In the genomic region with DNA sequence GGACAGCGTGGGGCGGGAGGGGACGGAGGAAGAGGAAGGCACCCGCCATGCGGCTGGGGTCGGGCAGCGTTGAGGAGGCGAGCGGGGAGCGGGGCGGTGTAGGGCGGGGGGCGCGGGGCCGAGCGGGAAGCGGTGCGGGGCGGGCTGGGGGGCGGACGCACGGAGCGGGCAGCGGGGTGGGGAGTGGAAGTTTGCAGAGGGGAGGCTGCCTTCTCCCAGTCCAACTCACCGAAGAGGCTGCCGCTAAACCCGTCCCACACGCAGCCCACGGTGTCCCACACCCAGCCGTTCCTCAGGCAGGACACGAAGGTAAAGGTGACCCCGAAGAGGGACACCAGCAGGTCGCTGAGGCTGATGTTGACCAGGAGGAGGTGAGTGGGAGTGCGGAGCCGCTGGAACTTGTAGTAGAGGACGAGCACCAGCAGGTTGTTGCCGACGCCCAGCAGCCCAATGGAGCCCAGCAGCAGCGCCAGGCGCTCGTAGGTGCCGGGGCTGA, we compare ENCODE assay signal across 8 cellular contexts. TPM values are rescaled to one million over a fixed set of nuclear protein-coding genes. Genes with fewer than 3 reads are reported as not detected.
DNase-seq lines count a peak whose midpoint lies in the region; ATAC-seq, FAIRE-seq and TF ChIP-seq lines count a peak whose summit lies in the region.

No MANE protein-coding gene starts in this region.

- H2AFZ ChIP-seq in K562 (ENCODE audit: low read depth, low read length): peak overlapping the region; percentile 90

- H3K4me3 ChIP-seq in K562: peak overlapping the region; percentile 88
- peak overlapping the region; percentile 82 to 86 for H3K4me3 ChIP-seq in left lung

- peaks cover 31% of the 10 kb centered on the region for H3K36me3 ChIP-seq in K562 (ENCODE audit: control insufficient read depth, insufficient read depth, low read length)
- peaks cover 0 to 8% of the 10 kb centered on the region in 2 donors for H3K36me3 ChIP-seq in left lung

- peak overlapping the region; percentile 93 for H3K4me3 Mint-ChIP-seq in CD4-positive, alpha-beta T cell

- no peak for TF ChIP-seq RAD21 in K562 (CRISPR knock-in tag; conservative IDR thresholded peaks at IDR 0.05 in 1 of 2, IDR thresholded peaks at IDR 0.05 in 1 of 2)

- ATAC-seq in CD4-positive, alpha-beta T cell (ENCODE audit: poor library complexity): peak; percentile 8
- ATAC-seq in GM19328 (IDR thresholded peaks at IDR 0.05; ENCODE audit: unreplicated experiment): peak; percentile 46
- ATAC-seq in HG03432 (IDR thresholded peaks at IDR 0.05; ENCODE audit: unreplicated experiment): peak; percentile 50
- peak; percentile 72 for ATAC-seq in K562
- peak; percentile 15 for ATAC-seq in left lung

- TF ChIP-seq EP300 in K562 (IDR thresholded peaks at IDR 0.05; ENCODE audit: low read length): no peak

- no TSS peak for BruUV-seq in K562 (replicated peaks; lab: Mats Ljungman, UMichigan)

- 0 out of 2 replicates have a peak, but pooled peaks cover 3% of the 10 kb centered on the region for H4K20me1 ChIP-seq in K562 (replicated peaks; ENCODE audit: control insufficient read depth, insufficient read depth, low read length)

- DNase-seq in CD4-positive, alpha-beta T cell: peak in 6 of 10 experiments; percentile 9 to 21 (median 13)
- peak; percentile 49 for DNase-seq in SK-MEL-5 (ENCODE audit: low read depth, low spot score)
- DNase-seq in K562 (ENCODE audit: extremely low read depth in 1 of 4, low spot score in 3 of 4): peak; percentile 66 to 74 (median 68)
- DNase-seq in left lung: peak; percentile 48 to 86
- DNase-seq in stimulated activated CD8-positive, alpha-beta memory T cell treated with anti-CD3 and anti-CD28 coated beads, Interleukin-15, amount 100 ng/mL, for 48 hours (ENCODE audit: low read depth in 2 of 2): peak; percentile 11 to 20
- no peak for DNase-seq in central memory CD4-positive, alpha-beta T cell

- H3K27me3 Mint-ChIP-seq in CD4-positive, alpha-beta T cell: no peaks in the 10 kb centered on the region

- peak overlapping the region; percentile 69 for H3K27ac Mint-ChIP-seq in CD4-positive, alpha-beta T cell

- H3K4me1 ChIP-seq in K562 (replicated peaks in 1 of 2; ENCODE audit: control insufficient read depth in 2 of 2, insufficient read depth in 2 of 2, low read length in 2 of 2) (peaks cover 7 to 9% of the 10 kb centered on the region in 2 experiments), left lung (peaks cover 7 to 35% of the 10 kb centered on the region in 2 donors)

- H3K36me3 Mint-ChIP-seq in CD4-positive, alpha-beta T cell (ENCODE audit: low read depth): peaks cover 10% of the 10 kb centered on the region

- in situ Hi-C loops in SK-MEL-5 (cut with HindIII; ENCODE audit: low pct_unique_long_range_greater_than_20kb, low sequenced_read_pairs): no loop called here
- in situ Hi-C loops in K562 (cut with MboI): no loop called here

- intact Hi-C loops in CD4-positive, alpha-beta T cell (cut with DNase I, micrococcal nuclease): loop anchor here (5.0 kb wide), 3 partner anchors 38 to 1613 kb away; partner anchors contain the start of gene FH (in 1 of the 2)
- intact Hi-C loops in K562 (cut with micrococcal nuclease) (loop anchor here (5.0 kb wide), 1 partner anchor 78 kb away; no protein-coding TSS in a partner anchor), left lung (cut with DNase I) (no loop called here)

- CTCF ChIA-PET in CD4-positive, alpha-beta T cell (lab: Charles Lee): interaction anchor here (1.4 to 2.1 kb wide), 3 partner anchors 12 to 38 kb away, joined by 4 to 9 read pairs (median 6); no protein-coding TSS in a partner anchor
- CTCF ChIA-PET in K562 (lab: Yijun Ruan, JAX; ENCODE audit: low intra/inter-chr PET ratio): interaction anchor here (0.6 kb wide), 1 partner anchor 162 kb away, joined by 3 read pairs; no protein-coding TSS in a partner anchor

- FAIRE-seq in K562 (lab: Jason Lieb, UNC): no peak

- peaks cover 54% of the 10 kb centered on the region for H3K79me2 ChIP-seq in K562 (ENCODE audit: control insufficient read depth, insufficient read depth, low read length)

- H3K4me1 Mint-ChIP-seq in CD4-positive, alpha-beta T cell (ENCODE audit: low read depth): peaks cover 39% of the 10 kb centered on the region

- peak overlapping the region; percentile 58 for H3K27ac ChIP-seq in CD4-positive, alpha-beta T cell (ENCODE audit: low read depth, low read length)
- H3K27ac ChIP-seq in K562 (ENCODE audit: extremely low read depth, low read depth, low read length) (peak overlapping the region; percentile 93), left lung (peak overlapping the region; percentile 84 to 88)

- peak overlapping the region; percentile 98 for H3K4me2 ChIP-seq in K562 (ENCODE audit: insufficient read depth, low read length)

- H3K9me3 ChIP-seq in CD4-positive, alpha-beta T cell (ENCODE audit: control insufficient read depth, low read length): no peaks in the 10 kb centered on the region
- H3K9me3 ChIP-seq in K562 (replicated peaks; ENCODE audit: control insufficient read depth, insufficient read depth, low read depth, low read length): peaks cover 22% of the 10 kb centered on the region
- no peaks in the 10 kb centered on the region for H3K9me3 ChIP-seq in left lung

- no peaks in the 10 kb centered on the region for H3K9me1 ChIP-seq in K562 (ENCODE audit: control insufficient read depth, insufficient read depth, low read length)

- WGBS in K562 (ENCODE audit: insufficient coverage, low coverage, missing lambda C conversion rate): 2% methylated on average over 18 of the region's 42 CpGs

- H3K9ac ChIP-seq in K562 (ENCODE audit: insufficient read depth in 1 of 2, low read depth in 2 of 2, low read length in 2 of 2): peak overlapping the region; percentile 87 to 100

- POLR2A ChIA-PET in CD4-positive, alpha-beta T cell (lab: Charles Lee): interaction anchor here (0.6 to 2.6 kb wide), 11 partner anchors 12 to 1615 kb away, joined by 3 to 16 read pairs (median 5); partner anchors contain the start of genes CEP170, EXO1, FH and KMO
- POLR2A ChIA-PET in K562 (lab: Yijun Ruan, JAX): interaction anchor here (1.4 to 1.9 kb wide), 3 partner anchors 14 to 41 kb away, joined by 3 to 6 read pairs (median 3); no protein-coding TSS in a partner anchor

- no peaks in the 10 kb centered on the region for H3K27me3 ChIP-seq in CD4-positive, alpha-beta T cell (ENCODE audit: control insufficient read depth, insufficient read depth, low read length)
- H3K27me3 ChIP-seq in K562 (ENCODE audit: control insufficient read depth in 2 of 2, insufficient read depth in 2 of 2, low read length in 2 of 2) (no peaks in the 10 kb centered on the region), left lung (no peaks in the 10 kb centered on the region)

- peaks cover 5% of the 10 kb centered on the region for H3K9me3 Mint-ChIP-seq in CD4-positive, alpha-beta T cell

- TF ChIP-seq POLR2A in K562 (conservative IDR thresholded peaks at IDR 0.05): peak; percentile 45

- TF ChIP-seq CTCF in CD4-positive, alpha-beta T cell (IDR thresholded peaks at IDR 0.05): no peak
- TF ChIP-seq CTCF in K562 (IDR thresholded peaks at IDR 0.05 in 2 of 3, conservative IDR thresholded peaks at IDR 0.05 in 1 of 3; ENCODE audit: insufficient read depth in 2 of 3, low read depth in 1 of 3, low read length in 3 of 3): peak in 2 of 3 experiments; percentile 22 to 23; a peak in 1 of 6 replicates
- TF ChIP-seq CTCF in left lung (IDR thresholded peaks at IDR 0.05): no peak

RNA-seq across cellular contexts. Expression of gene CHML, which starts 0.5 kb away (rescaled TPM):
- total RNA-seq in CD4-positive, alpha-beta T cell: 10 to 100 TPM in 1 of 2 experiments, 1 to 10 TPM in 1; 9.1 to 10.3 TPM
- 10.8 and 11.6 TPM in 2 replicates for total RNA-seq in SK-MEL-5 (2014; rRNA removed; shearing (Covaris generic))
- polyA plus RNA-seq in SK-MEL-5 (2015; cell fraction: cytosol; rRNA removed): 6.8 and 9.2 TPM in 2 replicates
- polyA plus RNA-seq in SK-MEL-5 (2015; cell fraction: nucleus; rRNA removed): 16.6 and 18.9 TPM in 2 replicates
- 25.6 and 109 TPM in 2 replicates for total RNA-seq in K562 (2011; cell fraction: chromatin; rRNA removed; ENCODE audit: low replicate concordance)
- total RNA-seq in K562 (2011; cell fraction: nucleolus; rRNA removed): 14.0 and 21.6 TPM in 2 replicates
- total RNA-seq in K562 (2011; cell fraction: nucleoplasm; rRNA removed): 40.7 and 66.0 TPM in 2 replicates
- total RNA-seq in K562 (2014; rRNA removed) (48.5 and 54.5 TPM in 2 replicates), K562 (2014; rRNA removed; fragmentation: Illumina TruSeq; extraction: Trizol) (88.3 and 95.1 TPM in 2 replicates), K562 (2015; rRNA removed; fragmentation: Illumina TruSeq; extraction: Trizol) (57.4 and 63.9 TPM in 2 replicates), K562 (2021) (77.4 and 84.2 TPM in 2 replicates), left lung (10 to 100 TPM in 1 of 2 donors, 1 to 10 TPM in 1; 9.8 to 13.5 TPM)
- polyA plus RNA-seq in K562 (2011; rRNA removed) (65.1 and 75.1 TPM in 2 replicates), K562 (2014; fragmentation: Illumina TruSeq; extraction: Trizol) (51.0 and 62.8 TPM in 2 replicates), K562 (2014; fragmentation: Nextera tagmentation; extraction: Ambion mirVana) (10 to 100 TPM; 13.0 to 15.9 TPM), K562 (2014; rRNA removed) (35.1 and 35.8 TPM in 2 replicates)
- 30.2 and 34.3 TPM in 2 replicates for polyA plus RNA-seq in K562 (2011; cell fraction: cytosol; rRNA removed)
- polyA plus RNA-seq in K562 (2011; cell fraction: nucleus; rRNA removed): 43.7 and 65.6 TPM in 2 replicates
- 29.8 and 31.0 TPM in 2 replicates for polyA plus RNA-seq in K562 (2012)
- 171 and 184 TPM in 2 replicates for polyA minus RNA-seq in K562 (2011; rRNA and poly(A)+ RNA removed)
- polyA minus RNA-seq in K562 (2011; cell fraction: cytosol; rRNA and poly(A)+ RNA removed): 58.6 and 74.0 TPM in 2 replicates
- 45.9 and 102 TPM in 2 replicates for polyA minus RNA-seq in K562 (2011; cell fraction: nucleus; rRNA and poly(A)+ RNA removed)

RNA-seq across cellular contexts. Expression of gene OPN3, which starts 0.5 kb away (rescaled TPM):
- total RNA-seq in CD4-positive, alpha-beta T cell: 1 to 10 TPM; 1.9 to 2.3 TPM
- total RNA-seq in SK-MEL-5 (2014; rRNA removed; shearing (Covaris generic)): 8.8 and 10.2 TPM in 2 replicates
- polyA plus RNA-seq in SK-MEL-5 (2015; cell fraction: cytosol; rRNA removed): 7.9 and 8.1 TPM in 2 replicates
- polyA plus RNA-seq in SK-MEL-5 (2015; cell fraction: nucleus; rRNA removed): 1.6 and 4.3 TPM in 2 replicates
- 8.9 and 19.2 TPM in 2 replicates for total RNA-seq in K562 (2011; cell fraction: chromatin; rRNA removed; ENCODE audit: low replicate concordance)
- total RNA-seq in K562 (2011; cell fraction: nucleolus; rRNA removed): 13.0 and 15.4 TPM in 2 replicates
- 25.2 and 40.2 TPM in 2 replicates for total RNA-seq in K562 (2011; cell fraction: nucleoplasm; rRNA removed)
- total RNA-seq in K562 (2014; rRNA removed) (19.3 and 24.3 TPM in 2 replicates), K562 (2014; rRNA removed; fragmentation: Illumina TruSeq; extraction: Trizol) (20.2 and 21.2 TPM in 2 replicates), K562 (2015; rRNA removed; fragmentation: Illumina TruSeq; extraction: Trizol) (17.0 and 17.7 TPM in 2 replicates), K562 (2021) (16.4 and 18.1 TPM in 2 replicates), left lung (10 to 100 TPM; 16.9 to 27.3 TPM)
- polyA plus RNA-seq in K562 (2011; rRNA removed) (34.6 and 35.8 TPM in 2 replicates), K562 (2014; fragmentation: Illumina TruSeq; extraction: Trizol) (18.1 and 22.1 TPM in 2 replicates), K562 (2014; fragmentation: Nextera tagmentation; extraction: Ambion mirVana) (1 to 10 TPM; 4.2 to 6.3 TPM), K562 (2014; rRNA removed) (11.6 and 19.6 TPM in 2 replicates)
- polyA plus RNA-seq in K562 (2011; cell fraction: cytosol; rRNA removed): 20.1 and 32.3 TPM in 2 replicates
- polyA plus RNA-seq in K562 (2011; cell fraction: nucleus; rRNA removed): 6.9 and 13.9 TPM in 2 replicates
- polyA plus RNA-seq in K562 (2012): 12.9 and 16.2 TPM in 2 replicates
- polyA minus RNA-seq in K562 (2011; rRNA and poly(A)+ RNA removed): 35.7 and 47.7 TPM in 2 replicates
- polyA minus RNA-seq in K562 (2011; cell fraction: cytosol; rRNA and poly(A)+ RNA removed): 13.3 and 26.9 TPM in 2 replicates
- 6.7 and 10.4 TPM in 2 replicates for polyA minus RNA-seq in K562 (2011; cell fraction: nucleus; rRNA and poly(A)+ RNA removed)

RNA-seq across cellular contexts. Expression of gene WDR64, which starts 12.4 kb away (rescaled TPM):
- total RNA-seq in CD4-positive, alpha-beta T cell: under 1 TPM in 1 of 2 experiments, not detected in 1; 0.67 TPM
- total RNA-seq in SK-MEL-5 (2014; rRNA removed; shearing (Covaris generic)): not detected in 2 replicates
- not detected in 2 replicates for polyA plus RNA-seq in SK-MEL-5 (2015; cell fraction: cytosol; rRNA removed)
- polyA plus RNA-seq in SK-MEL-5 (2015; cell fraction: nucleus; rRNA removed): not detected in 2 replicates
- total RNA-seq in K562 (2011; cell fraction: chromatin; rRNA removed; ENCODE audit: low replicate concordance): 0.40 TPM in 1 of 2 replicates, not detected in the other
- not detected in 2 replicates for total RNA-seq in K562 (2011; cell fraction: nucleolus; rRNA removed)
- not detected in 2 replicates for total RNA-seq in K562 (2011; cell fraction: nucleoplasm; rRNA removed)
- total RNA-seq in K562 (2014; rRNA removed) (not detected in 2 replicates), K562 (2014; rRNA removed; fragmentation: Illumina TruSeq; extraction: Trizol) (0.06 and 0.29 TPM in 2 replicates), K562 (2015; rRNA removed; fragmentation: Illumina TruSeq; extraction: Trizol) (not detected in 2 replicates), K562 (2021) (not detected in 2 replicates), left lung (not detected)
- polyA plus RNA-seq in K562 (2011; rRNA removed) (not detected in 2 replicates), K562 (2014; fragmentation: Illumina TruSeq; extraction: Trizol) (0.06 and 0.08 TPM in 2 replicates), K562 (2014; fragmentation: Nextera tagmentation; extraction: Ambion mirVana) (under 1 TPM; 0.17 to 0.21 TPM), K562 (2014; rRNA removed) (not detected in 2 replicates)
- not detected in 2 replicates for polyA plus RNA-seq in K562 (2011; cell fraction: cytosol; rRNA removed)
- 0.04 TPM in 1 of 2 replicates, not detected in the other for polyA plus RNA-seq in K562 (2011; cell fraction: nucleus; rRNA removed)
- 0.07 and 0.25 TPM in 2 replicates for polyA plus RNA-seq in K562 (2012)
- not detected in 2 replicates for polyA minus RNA-seq in K562 (2011; rRNA and poly(A)+ RNA removed)
- polyA minus RNA-seq in K562 (2011; cell fraction: cytosol; rRNA and poly(A)+ RNA removed): not detected in 2 replicates
- not detected in 2 replicates for polyA minus RNA-seq in K562 (2011; cell fraction: nucleus; rRNA and poly(A)+ RNA removed)

Comparison
In these comparisons a context has a peak if more than half of its experiments do, and no peak if none do; other contexts are left out.
1. ATAC-seq: peak in every context shown above with its lines; median percentile 72 in K562; 50 in HG03432; 46 in GM19328; 15 in left lung; 8 in CD4-positive, alpha-beta T cell.
2. CTCF ChIP-seq: peak in K562 (2 of 3); none in CD4-positive, alpha-beta T cell (single experiment) and left lung (0 of 2).
3. intact Hi-C loops: an anchor here in CD4-positive, alpha-beta T cell (5.0 kb wide) and K562 (5.0 kb wide); none called in left lung.
4. Peak in every context shown above with its lines, with median percentiles within 50 percentile points of each other: H3K27ac ChIP-seq.